In genomic region chr7:130940907-130941306, GRCh38 we compare ENCODE assay signal across 9 cellular contexts.
A peak's percentile ranks its signal among the peaks of the same experiment; 100 is the strongest.
DNase-seq lines count a peak whose midpoint lies in the region; ATAC-seq and TF ChIP-seq lines count a peak whose summit lies in the region.
"Had no signal": no experiment of that assay in that cellular context is flagged by ENCODE, and none has a peak within 500 bp of the region (broad histone marks: within the 10 kb centered on the region; RNA-seq: fewer than 3 reads in every experiment).

No MANE protein-coding gene starts in this region.

- H3K9me3 ChIP-seq in MG63, result no peaks in the 10 kb centered on the region

- H3K27ac Mint-ChIP-seq in chondrocyte (ENCODE audit: unreplicated experiment) (no peak overlapping the region), naive B cell (peak overlapping the region; percentile 24 to 95 (median 87))

- ATAC-seq in naive B cell (ENCODE audit: low read depth in 2 of 2), result no peak
- ATAC-seq in HG02973 (IDR thresholded peaks at IDR 0.05; ENCODE audit: unreplicated experiment), result no peak
- no peak for ATAC-seq in GM21737 (IDR thresholded peaks at IDR 0.05; ENCODE audit: unreplicated experiment)

- peaks cover 4% of the 10 kb centered on the region for H3K36me3 Mint-ChIP-seq in chondrocyte (ENCODE audit: low read depth)
- peaks cover 7 to 20% of the 10 kb centered on the region in 2 donors for H3K36me3 Mint-ChIP-seq in naive B cell

- H3K27me3 ChIP-seq in MG63, result no peaks in the 10 kb centered on the region

- H3K4me1 Mint-ChIP-seq in chondrocyte (ENCODE audit: low read depth) (peaks cover 47% of the 10 kb centered on the region), naive B cell (peaks cover 54 to 69% (median 66%) of the 10 kb centered on the region in 3 donors)

- no peaks in the 10 kb centered on the region for H3K27me3 Mint-ChIP-seq in chondrocyte (ENCODE audit: low read depth)
- no peaks in the 10 kb centered on the region for H3K27me3 Mint-ChIP-seq in naive B cell

- H3K36me3 ChIP-seq in MG63, result peaks cover 62% of the 10 kb centered on the region

- TF ChIP-seq CTCF in AG09309 (IDR thresholded peaks at IDR 0.05; ENCODE audit: control insufficient read depth, insufficient read depth, low read depth, low read length, missing control alignments) (no peak), chondrocyte (IDR thresholded peaks at IDR 0.05) (no peak)

- H3K9me3 Mint-ChIP-seq in chondrocyte (ENCODE audit: low read depth) (no peaks in the 10 kb centered on the region), naive B cell (no peaks in the 10 kb centered on the region)

- no peak for DNase-seq in AG09309 (ENCODE audit: low read depth)
- no peak for DNase-seq in MG63
- no peak for DNase-seq in chondrocyte (ENCODE audit: low spot score)
- DNase-seq in naive B cell, result no peak
- DNase-seq in OCI-M2 (lab: John Stamatoyannopoulos, UW; ENCODE audit: unreplicated experiment), result no peak
- no peak for DNase-seq in NOMO-1 treated with DMSO at 0.1 percent for 48 hours (lab: John Stamatoyannopoulos, UW; ENCODE audit: unreplicated experiment)

- peak overlapping the region; percentile 37 for H3K4me3 Mint-ChIP-seq in chondrocyte (ENCODE audit: unreplicated experiment)
- peak overlapping the region; percentile 10 to 88 (median 73) for H3K4me3 Mint-ChIP-seq in naive B cell

- H3K4me3 ChIP-seq in AG09309 (ENCODE audit: control insufficient read depth, low read depth, low read length) (peak overlapping the region; percentile 42), MG63 (peak overlapping the region; percentile 58)
- H3K4me3 ChIP-seq: smooth muscle cell had no signal
